In the genomic region with DNA sequence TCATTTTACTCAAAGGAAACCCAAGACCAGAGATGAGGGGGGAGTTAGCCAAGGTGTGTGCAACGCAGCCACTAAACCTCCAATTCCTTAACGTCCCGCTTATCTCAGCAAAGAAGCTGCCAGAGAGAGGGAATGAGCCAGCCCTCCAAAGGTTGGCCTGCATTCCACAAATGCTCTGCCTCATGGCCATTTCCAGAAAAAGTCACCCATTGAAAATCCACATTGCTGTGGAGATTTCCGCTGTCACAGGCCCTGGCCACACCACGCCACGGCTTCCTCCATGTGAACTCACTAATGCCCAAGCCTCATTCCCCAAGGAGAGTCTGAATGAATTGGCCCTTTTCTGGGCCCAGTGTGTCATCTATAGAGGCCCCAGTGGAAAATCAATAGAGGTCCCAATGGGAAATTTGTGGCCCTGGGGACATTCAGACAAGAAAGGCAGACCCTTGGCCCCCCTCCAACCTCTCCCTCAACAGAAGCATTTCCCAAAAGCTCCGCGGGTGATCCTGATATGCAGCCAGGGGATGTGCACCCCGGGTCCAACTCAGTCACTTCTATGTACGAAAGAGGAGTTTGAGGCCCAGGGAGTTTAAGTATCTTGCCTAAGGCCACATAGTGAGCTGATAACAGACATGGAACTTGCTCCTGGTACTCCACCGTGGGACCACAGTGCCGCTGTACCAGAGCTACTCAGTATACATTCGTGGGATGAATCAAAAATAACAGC, we compare ENCODE assay signal across 1 cellular context.
TF ChIP-seq lines count a peak whose summit lies in the region.

No MANE protein-coding gene starts in this region.

TF ChIP-seq in GM23338, 12 proteins besides CTCF, POLR2A, EP300 and RAD21 (continued from another document):
- TF ChIP-seq, protein P1, sequence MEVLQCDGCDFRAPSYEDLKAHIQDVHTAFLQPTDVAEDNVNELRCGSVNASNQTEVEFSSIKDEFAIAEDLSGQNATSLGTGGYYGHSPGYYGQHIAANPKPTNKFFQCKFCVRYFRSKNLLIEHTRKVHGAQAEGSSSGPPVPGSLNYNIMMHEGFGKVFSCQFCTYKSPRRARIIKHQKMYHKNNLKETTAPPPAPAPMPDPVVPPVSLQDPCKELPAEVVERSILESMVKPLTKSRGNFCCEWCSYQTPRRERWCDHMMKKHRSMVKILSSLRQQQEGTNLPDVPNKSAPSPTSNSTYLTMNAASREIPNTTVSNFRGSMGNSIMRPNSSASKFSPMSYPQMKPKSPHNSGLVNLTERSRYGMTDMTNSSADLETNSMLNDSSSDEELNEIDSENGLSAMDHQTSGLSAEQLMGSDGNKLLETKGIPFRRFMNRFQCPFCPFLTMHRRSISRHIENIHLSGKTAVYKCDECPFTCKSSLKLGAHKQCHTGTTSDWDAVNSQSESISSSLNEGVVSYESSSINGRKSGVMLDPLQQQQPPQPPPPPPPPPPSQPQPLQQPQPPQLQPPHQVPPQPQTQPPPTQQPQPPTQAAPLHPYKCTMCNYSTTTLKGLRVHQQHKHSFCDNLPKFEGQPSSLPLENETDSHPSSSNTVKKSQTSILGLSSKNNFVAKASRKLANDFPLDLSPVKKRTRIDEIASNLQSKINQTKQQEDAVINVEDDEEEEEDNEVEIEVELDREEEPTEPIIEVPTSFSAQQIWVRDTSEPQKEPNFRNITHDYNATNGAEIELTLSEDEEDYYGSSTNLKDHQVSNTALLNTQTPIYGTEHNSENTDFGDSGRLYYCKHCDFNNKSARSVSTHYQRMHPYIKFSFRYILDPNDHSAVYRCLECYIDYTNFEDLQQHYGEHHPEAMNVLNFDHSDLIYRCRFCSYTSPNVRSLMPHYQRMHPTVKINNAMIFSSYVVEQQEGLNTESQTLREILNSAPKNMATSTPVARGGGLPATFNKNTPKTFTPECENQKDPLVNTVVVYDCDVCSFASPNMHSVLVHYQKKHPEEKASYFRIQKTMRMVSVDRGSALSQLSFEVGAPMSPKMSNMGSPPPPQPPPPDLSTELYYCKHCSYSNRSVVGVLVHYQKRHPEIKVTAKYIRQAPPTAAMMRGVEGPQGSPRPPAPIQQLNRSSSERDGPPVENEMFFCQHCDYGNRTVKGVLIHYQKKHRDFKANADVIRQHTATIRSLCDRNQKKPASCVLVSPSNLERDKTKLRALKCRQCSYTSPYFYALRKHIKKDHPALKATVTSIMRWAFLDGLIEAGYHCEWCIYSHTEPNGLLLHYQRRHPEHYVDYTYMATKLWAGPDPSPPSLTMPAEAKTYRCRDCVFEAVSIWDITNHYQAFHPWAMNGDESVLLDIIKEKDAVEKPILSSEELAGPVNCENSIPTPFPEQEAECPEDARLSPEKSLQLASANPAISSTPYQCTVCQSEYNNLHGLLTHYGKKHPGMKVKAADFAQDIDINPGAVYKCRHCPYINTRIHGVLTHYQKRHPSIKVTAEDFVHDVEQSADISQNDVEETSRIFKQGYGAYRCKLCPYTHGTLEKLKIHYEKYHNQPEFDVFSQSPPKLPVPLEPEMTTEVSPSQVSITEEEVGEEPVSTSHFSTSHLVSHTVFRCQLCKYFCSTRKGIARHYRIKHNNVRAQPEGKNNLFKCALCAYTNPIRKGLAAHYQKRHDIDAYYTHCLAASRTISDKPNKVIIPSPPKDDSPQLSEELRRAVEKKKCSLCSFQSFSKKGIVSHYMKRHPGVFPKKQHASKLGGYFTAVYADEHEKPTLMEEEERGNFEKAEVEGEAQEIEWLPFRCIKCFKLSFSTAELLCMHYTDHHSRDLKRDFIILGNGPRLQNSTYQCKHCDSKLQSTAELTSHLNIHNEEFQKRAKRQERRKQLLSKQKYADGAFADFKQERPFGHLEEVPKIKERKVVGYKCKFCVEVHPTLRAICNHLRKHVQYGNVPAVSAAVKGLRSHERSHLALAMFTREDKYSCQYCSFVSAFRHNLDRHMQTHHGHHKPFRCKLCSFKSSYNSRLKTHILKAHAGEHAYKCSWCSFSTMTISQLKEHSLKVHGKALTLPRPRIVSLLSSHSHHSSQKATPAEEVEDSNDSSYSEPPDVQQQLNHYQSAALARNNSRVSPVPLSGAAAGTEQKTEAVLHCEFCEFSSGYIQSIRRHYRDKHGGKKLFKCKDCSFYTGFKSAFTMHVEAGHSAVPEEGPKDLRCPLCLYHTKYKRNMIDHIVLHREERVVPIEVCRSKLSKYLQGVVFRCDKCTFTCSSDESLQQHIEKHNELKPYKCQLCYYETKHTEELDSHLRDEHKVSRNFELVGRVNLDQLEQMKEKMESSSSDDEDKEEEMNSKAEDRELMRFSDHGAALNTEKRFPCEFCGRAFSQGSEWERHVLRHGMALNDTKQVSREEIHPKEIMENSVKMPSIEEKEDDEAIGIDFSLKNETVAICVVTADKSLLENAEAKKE (CRISPR knock-in tag; IDR thresholded peaks at IDR 0.05) = no peak
- TF ChIP-seq ZNF331 (CRISPR knock-in tag; IDR thresholded peaks at IDR 0.05; ENCODE audit: low read depth) (no peak), ZNF114 (CRISPR knock-in tag; IDR thresholded peaks at IDR 0.05) (no peak)
TF ChIP-seq in GM23338: peak in this region for 0.
